9 cellular contexts compared by ENCODE assay signal in genomic region chr14:36519431-36520321, GRCh38. TPM values are rescaled to one million over a fixed set of nuclear protein-coding genes. Genes with fewer than 3 reads are reported as not detected.
DNase-seq lines count a peak whose midpoint lies in the region; ATAC-seq and TF ChIP-seq lines count a peak whose summit lies in the region.
"Had no signal": no experiment of that assay in that cellular context is flagged by ENCODE, and none has a peak within 500 bp of the region (broad histone marks: within the 10 kb centered on the region; RNA-seq: fewer than 3 reads in every experiment).

Gene NKX2-1, minus strand, starts transcription at chr14:36520232. Its CDS starts 103 bp downstream, at chr14:36520129.

- peaks cover 3% of the 10 kb centered on the region for H3K36me3 Mint-ChIP-seq in activated CD4-positive, alpha-beta T cell treated with anti-CD3 and anti-CD28 coated beads, Interleukin-2, amount 10 ng/mL, durations not matched to agents 7 days and 5 days (ENCODE audit: low read depth)

- H3K27ac ChIP-seq in foreskin keratinocyte (no peak within 1 kb of the TSS), stomach smooth muscle (ENCODE audit: low read length) (no peak within 1 kb of the TSS)

- peak; percentile 6 for ATAC-seq in foreskin keratinocyte
- ATAC-seq in HG03354 (IDR thresholded peaks at IDR 0.05; ENCODE audit: poor library complexity, severe bottlenecking, unreplicated experiment), result no peak

- H3K9me3 ChIP-seq in stomach smooth muscle (ENCODE audit: control insufficient read depth in 2 of 2, low read length in 2 of 2), result no peaks in the 10 kb centered on the region

- peaks cover 74% of the 10 kb centered on the region for H3K27me3 Mint-ChIP-seq in activated CD4-positive, alpha-beta T cell treated with anti-CD3 and anti-CD28 coated beads, Interleukin-2, amount 10 ng/mL, durations not matched to agents 7 days and 5 days

- POLR2A ChIA-PET in activated CD4-positive, alpha-beta T cell treated with anti-CD3 and anti-CD28 coated beads, Interleukin-2, amount 10 ng/mL, durations not matched to agents 7 days and 5 days (lab: Charles Lee), result no interaction called here

- peaks cover 5% of the 10 kb centered on the region for H3K4me1 Mint-ChIP-seq in activated CD4-positive, alpha-beta T cell treated with anti-CD3 and anti-CD28 coated beads, Interleukin-2, amount 10 ng/mL, durations not matched to agents 7 days and 5 days

- H3K4me1 ChIP-seq in foreskin keratinocyte (no peaks in the 10 kb centered on the region), stomach smooth muscle (ENCODE audit: control insufficient read depth, insufficient read depth, low read length) (peaks cover 37% of the 10 kb centered on the region)

- H3K4me3 Mint-ChIP-seq in activated CD4-positive, alpha-beta T cell treated with anti-CD3 and anti-CD28 coated beads, Interleukin-2, amount 10 ng/mL, durations not matched to agents 7 days and 5 days, result peak within 1 kb of the TSS; percentile 41

- no peak for DNase-seq in activated CD4-positive, alpha-beta T cell treated with anti-CD3 and anti-CD28 coated beads, Interleukin-2, amount 10 ng/mL, durations not matched to agents 7 days and 5 days
- DNase-seq in activated CD4-positive, alpha-beta T cell treated with anti-CD3 and anti-CD28 coated beads, Interleukin-2, amount 50 U/mL, for 48 hours, result no peak
- DNase-seq in NCI-H524 treated with DMSO at 0.1 percent for 48 hours (lab: John Stamatoyannopoulos, UW) (peak; percentile 69), foreskin keratinocyte (no peak), epidermal melanocyte (ENCODE audit: insufficient read length, low spot score) (no peak), germinal center (ENCODE audit: low spot score) (no peak)

- CTCF ChIA-PET in activated CD4-positive, alpha-beta T cell treated with anti-CD3 and anti-CD28 coated beads, Interleukin-2, amount 10 ng/mL, durations not matched to agents 7 days and 5 days (lab: Charles Lee), result interaction anchor here (0.6 kb wide), 1 partner anchor 138 kb away, joined by 3 read pairs; no protein-coding TSS in a partner anchor

- TF ChIP-seq CTCF in foreskin keratinocyte (conservative IDR thresholded peaks at IDR 0.05), result no peak

- H3K4me3 ChIP-seq in stomach smooth muscle (ENCODE audit: low read length in 2 of 2), result peak within 1 kb of the TSS; percentile 51 to 64

- H3K36me3 ChIP-seq in stomach smooth muscle (ENCODE audit: control insufficient read depth in 2 of 2, insufficient read depth in 2 of 2, low read length in 2 of 2), result no peaks in the 10 kb centered on the region

- H3K27me3 ChIP-seq in foreskin keratinocyte (peaks cover 100% of the 10 kb centered on the region), stomach smooth muscle (ENCODE audit: control insufficient read depth in 1 of 2, insufficient read depth in 2 of 2, low read length in 2 of 2) (peaks cover 62 to 87% of the 10 kb centered on the region in 2 donors)

- peak within 1 kb of the TSS; percentile 60 for H3K27ac Mint-ChIP-seq in activated CD4-positive, alpha-beta T cell treated with anti-CD3 and anti-CD28 coated beads, Interleukin-2, amount 10 ng/mL, durations not matched to agents 7 days and 5 days

- H3K9ac ChIP-seq in stomach smooth muscle (ENCODE audit: low read length in 2 of 2), result no peak within 1 kb of the TSS

- H3K9me3 Mint-ChIP-seq in activated CD4-positive, alpha-beta T cell treated with anti-CD3 and anti-CD28 coated beads, Interleukin-2, amount 10 ng/mL, durations not matched to agents 7 days and 5 days, result peaks cover 2% of the 10 kb centered on the region

RNA-seq across cellular contexts. Expression of gene NKX2-1, which starts in this region (rescaled TPM):
- not detected for total RNA-seq in activated CD4-positive, alpha-beta T cell treated with anti-CD3 and anti-CD28 coated beads, Interleukin-2, amount 10 ng/mL, durations not matched to agents 7 days and 5 days
- not detected in 2 replicates for total RNA-seq in foreskin keratinocyte
- polyA plus RNA-seq in foreskin keratinocyte, result not detected in 2 replicates
- total RNA-seq: pulmonary artery endothelial cell had no signal

Comparison
In these comparisons a context has a peak if more than half of its experiments do, and no peak if none do; other contexts are left out.
1. Peak in ATAC-seq in foreskin keratinocyte; RNA of the gene not detected or under 1 TPM.